ENCODE assay signal across 5 cellular contexts in genomic region chr2:162372818-162373217, GRCh38.
"Had no signal": no experiment of that assay in that cellular context is flagged by ENCODE, and none has a peak within 500 bp of the region (broad histone marks: within the 10 kb centered on the region; RNA-seq: fewer than 3 reads in every experiment).

No MANE protein-coding gene starts in this region.

- DNase-seq: IMR-90, KBM-7, KG1 had no signal

- H3K4me3 ChIP-seq: K562 had no signal

- H3K27ac ChIP-seq: HL-60 had no signal
